14 cellular contexts compared by ENCODE assay signal in genomic region chr7:50649259-50649885, GRCh38.
"Had no signal": no experiment of that assay in that cellular context is flagged by ENCODE, and none has a peak within 500 bp of the region (broad histone marks: within the 10 kb centered on the region; RNA-seq: fewer than 3 reads in every experiment).

No MANE protein-coding gene starts in this region.

- H3K9me3 ChIP-seq: tibial nerve had no signal

- H3K27ac Mint-ChIP-seq: activated naive CD4-positive, alpha-beta T cell treated with anti-CD3 and anti-CD28 coated beads for 36 hours; activated T-helper 1 cell treated with anti-CD3 and anti-CD28 coated beads, Interleukin-12 subunit alpha, Interleukin-12 subunit beta, Interleukin-2, Interleukin-4 antibody, amounts not matched to agents 30 ng/mL and 10 ng/mL and 1 ng/mL, durations not matched to agents 14 hours and 24 hours and 36 hours had no signal

- H3K4me3 ChIP-seq: tibial nerve had no signal

- H3K27ac ChIP-seq: tibial nerve, VCaP had no signal

- H3K9me3 Mint-ChIP-seq: activated naive CD4-positive, alpha-beta T cell treated with anti-CD3 and anti-CD28 coated beads for 36 hours; activated T-helper 1 cell treated with anti-CD3 and anti-CD28 coated beads, Interleukin-12 subunit alpha, Interleukin-12 subunit beta, Interleukin-2, Interleukin-4 antibody, amounts not matched to agents 30 ng/mL and 10 ng/mL and 1 ng/mL, durations not matched to agents 14 hours and 24 hours and 36 hours had no signal

- H3K4me3 Mint-ChIP-seq: activated naive CD4-positive, alpha-beta T cell treated with anti-CD3 and anti-CD28 coated beads for 36 hours; activated T-helper 1 cell treated with anti-CD3 and anti-CD28 coated beads, Interleukin-12 subunit alpha, Interleukin-12 subunit beta, Interleukin-2, Interleukin-4 antibody, amounts not matched to agents 30 ng/mL and 10 ng/mL and 1 ng/mL, durations not matched to agents 14 hours and 24 hours and 36 hours had no signal

- DNase-seq: activated CD4-positive, alpha-beta T cell treated with anti-CD3 and anti-CD28 coated beads, Interleukin-2, amount 50 U/mL, for 48 hours; activated naive CD4-positive, alpha-beta T cell treated with anti-CD3 and anti-CD28 coated beads for 36 hours; cortex of kidney; effector memory CD4-positive, alpha-beta T cell; foreskin melanocyte; midbrain; retina; SIG-M5; stimulated activated CD4-positive, alpha-beta T cell treated with anti-CD3 and anti-CD28 coated beads, Interleukin-2, amount 100 ng/mL, for 48 hours; stimulated activated naive CD4-positive, alpha-beta T cell; substantia nigra had no signal

- H3K27me3 ChIP-seq: tibial nerve had no signal
